Comparison of ENCODE assay signal across 8 cellular contexts in genomic region chr15:85234450-85235196, GRCh38.
A peak's percentile ranks its signal among the peaks of the same experiment; 100 is the strongest.
DNase-seq lines count a peak whose midpoint lies in the region; ATAC-seq and TF ChIP-seq lines count a peak whose summit lies in the region.
"Not testable (repeated sequence)": the region's sequence is repeated elsewhere in the genome, so short reads cannot be mapped to it uniquely, and the experiment has no call there.

No MANE protein-coding gene starts in this region.

- H2BK12ac ChIP-seq in H9 (ENCODE audit: insufficient read length, low read depth, low read length), result not testable (repeated sequence)

- not testable (repeated sequence) for H3K14ac ChIP-seq in H9 (ENCODE audit: insufficient read depth, low read length)

- not testable (repeated sequence) for H4K91ac ChIP-seq in H9 (ENCODE audit: insufficient read length, low read depth, low read length)

- not testable (repeated sequence) for H2BK15ac ChIP-seq in H9 (ENCODE audit: low read depth, low read length)

- ATAC-seq in RWPE2 (ENCODE audit: low read depth), result not testable (repeated sequence)

- H2BK5ac ChIP-seq in H9 (ENCODE audit: insufficient read length, low read length), result not testable (repeated sequence)

- not testable (repeated sequence) for H3K36me3 Mint-ChIP-seq in H9 (ENCODE audit: insufficient read depth in 1 of 3, low read depth in 3 of 3); nephron progenitor cell (ENCODE audit: low read depth)

- not testable (repeated sequence) for H3K23ac ChIP-seq in H9 (ENCODE audit: insufficient read length, low read depth, low read length)

- not testable (repeated sequence) for H2AFZ ChIP-seq in H9 (ENCODE audit: low read length)

- not testable (repeated sequence) for H3K79me1 ChIP-seq in H9 (ENCODE audit: insufficient read depth, low read depth, low read length, poor library complexity, severe bottlenecking)

- H2AK5ac ChIP-seq in H9 (ENCODE audit: insufficient read length, low read length), result not testable (repeated sequence)

- not testable (repeated sequence) for H4K5ac ChIP-seq in H9 (ENCODE audit: insufficient read length, low read depth, low read length)

- not testable (repeated sequence) for H4K8ac ChIP-seq in H9 (replicated peaks; ENCODE audit: insufficient read length, low read depth, low read length)

- not testable (repeated sequence) for H3K27ac ChIP-seq in AG04450 (ENCODE audit: low read depth, low read length); H9 (ENCODE audit: insufficient read length, low read depth, low read length); RWPE2 (ENCODE audit: poor library complexity, severe bottlenecking); coronary artery

- not testable (repeated sequence) for H3K23me2 ChIP-seq in H9 (ENCODE audit: insufficient read length, low read depth, low read length, poor library complexity, severe bottlenecking)

- TF ChIP-seq CTCF in AG04450 (IDR thresholded peaks at IDR 0.05; ENCODE audit: low read depth, low read length); H9 (conservative IDR thresholded peaks at IDR 0.05); RWPE2 (IDR thresholded peaks at IDR 0.05; ENCODE audit: poor library complexity, severe bottlenecking); coronary artery (IDR thresholded peaks at IDR 0.05); foreskin fibroblast (IDR thresholded peaks at IDR 0.05; ENCODE audit: low read depth, low read length); nephron progenitor cell (IDR thresholded peaks at IDR 0.05): not testable (repeated sequence)

- H3K18ac ChIP-seq in H9 (ENCODE audit: insufficient read length, low read depth, low read length), result not testable (repeated sequence)

- H3K4ac ChIP-seq in H9 (ENCODE audit: low read depth, low read length), result not testable (repeated sequence)

- H3K4me3 Mint-ChIP-seq in H9 (peak overlapping the region; percentile 34 to 40; a peak in 1 of 5 replicates), nephron progenitor cell (peak overlapping the region; percentile 65)

- not testable (repeated sequence) for H3K4me1 ChIP-seq in H9 (ENCODE audit: insufficient read depth, low read length); RWPE2 (ENCODE audit: insufficient read depth, poor library complexity, severe bottlenecking)

- H2BK20ac ChIP-seq in H9 (ENCODE audit: low read depth, low read length, poor library complexity, severe bottlenecking), result not testable (repeated sequence)

- CTCF ChIA-PET in AG04450 (lab: Charles Lee), result not testable (repeated sequence)

- H3K27me3 ChIP-seq in AG04450 (ENCODE audit: control insufficient read depth, insufficient read depth, low read length); H9 (ENCODE audit: insufficient read depth, low read length); RWPE2 (ENCODE audit: insufficient read depth, poor library complexity, severe bottlenecking): not testable (repeated sequence)

- not testable (repeated sequence) for H3K79me2 ChIP-seq in H9 (ENCODE audit: insufficient read depth, low read length)

- H3K9me3 ChIP-seq in AG04450 (ENCODE audit: control insufficient read depth, insufficient read depth, low read length); H9 (ENCODE audit: control insufficient read depth, low read depth, low read length); RWPE2 (ENCODE audit: severe bottlenecking): not testable (repeated sequence)

- H3K4me2 ChIP-seq in H9 (ENCODE audit: insufficient read depth, insufficient read length, low read length), result not testable (repeated sequence)

- H3T11ph ChIP-seq in H9 (ENCODE audit: low read length), result not testable (repeated sequence)

- not testable (repeated sequence) for H3K36me3 ChIP-seq in RWPE2 (ENCODE audit: low read depth)

- WGBS in H9 (ENCODE audit: extremely low coverage, insufficient read length, low lambda C conversion rate), result no CpG with 5 or more reads among the region's 55 CpGs

- not testable (repeated sequence) for H3K9me3 Mint-ChIP-seq in H9, nephron progenitor cell

- DNase-seq in AG04450 (ENCODE audit: low read depth, low spot score); H9; RWPE2 (ENCODE audit: low spot score); coronary artery (ENCODE audit: low spot score); foreskin fibroblast; nephron progenitor cell; skeletal muscle cell (ENCODE audit: low read depth): not testable (repeated sequence)
- peak; percentile 70 for DNase-seq in activated effector memory CD4-positive, alpha-beta T cell treated with anti-CD3 and anti-CD28 coated beads, Interleukin-2, amount 50 U/mL, for 16 hours

- not testable (repeated sequence) for H3K56ac ChIP-seq in H9 (ENCODE audit: insufficient read length, low read depth, low read length)

- POLR2A ChIA-PET in AG04450 (lab: Yijun Ruan, JAX), result not testable (repeated sequence)

- H3K27me3 Mint-ChIP-seq in H9 (ENCODE audit: low read depth); nephron progenitor cell (ENCODE audit: low read depth, poor library complexity): not testable (repeated sequence)

- H3K9ac ChIP-seq in H9 (ENCODE audit: extremely low read depth, insufficient read length, low read length), result not testable (repeated sequence)

- H4K20me1 ChIP-seq in H9 (ENCODE audit: control insufficient read depth, insufficient read depth, insufficient read length), result not testable (repeated sequence)

- peak overlapping the region; percentile 34 for H3K4me3 ChIP-seq in AG04450 (ENCODE audit: low read depth, low read length)
- peak overlapping the region; percentile 38 for H3K4me3 ChIP-seq in RWPE2 (ENCODE audit: severe bottlenecking)
- peak overlapping the region; percentile 36 for H3K4me3 ChIP-seq in coronary artery
- peak overlapping the region; percentile 17 to 43 for H3K4me3 ChIP-seq in foreskin fibroblast (ENCODE audit: low read depth in 1 of 2, low read length in 2 of 2)
- peak overlapping the region; percentile 29 for H3K4me3 ChIP-seq in skeletal muscle cell (ENCODE audit: low read depth, low read length)

- not testable (repeated sequence) for H3K4me1 Mint-ChIP-seq in H9, nephron progenitor cell

- not testable (repeated sequence) for H3K27ac Mint-ChIP-seq in H9, nephron progenitor cell

- not testable (repeated sequence) for H2BK120ac ChIP-seq in H9 (ENCODE audit: low read depth, low read length, poor library complexity, severe bottlenecking)
